35 cellular contexts compared by ENCODE assay signal in the genomic region with DNA sequence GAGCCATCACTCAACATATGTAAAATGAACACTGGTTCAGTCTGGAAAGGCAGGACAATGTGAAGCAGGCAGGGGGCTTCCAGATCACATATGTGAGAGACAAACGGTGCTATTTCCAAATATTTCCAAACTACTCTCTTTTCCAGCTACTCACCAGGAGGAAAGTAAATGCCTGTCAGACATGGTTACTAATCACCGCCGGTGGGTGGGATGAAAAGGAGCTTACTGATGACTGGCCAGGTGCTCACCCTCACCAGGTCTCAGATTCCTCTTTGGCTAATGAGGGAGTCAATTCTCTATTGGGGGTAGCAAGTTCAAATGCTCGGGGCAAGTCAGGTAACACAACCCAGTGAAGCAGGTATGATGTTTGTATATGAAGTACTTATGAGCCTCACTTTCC. TPM values are rescaled to one million over a fixed set of nuclear protein-coding genes. Genes with fewer than 3 reads are reported as not detected.
"Had no signal": no experiment of that assay in that cellular context is flagged by ENCODE, and none has a peak within 500 bp of the region (broad histone marks: within the 10 kb centered on the region; RNA-seq: fewer than 3 reads in every experiment).

No MANE protein-coding gene starts in this region.

- H3K4me3 ChIP-seq: heart right ventricle, lower lobe of right lung, pancreas, right atrium auricular region, smooth muscle cell, suprapubic skin, transverse colon had no signal

- H3K27me3 ChIP-seq: foreskin keratinocyte, pancreas, right atrium auricular region, suprapubic skin, transverse colon had no signal

- H3K27ac Mint-ChIP-seq: immature natural killer cell; natural killer cell; stimulated activated naive CD8-positive, alpha-beta T cell treated with anti-CD3 and anti-CD28 coated beads, Interleukin-15, amount 100 ng/mL, for 72 hours had no signal

- DNase-seq: cerebellar nuclear complex; cortex of kidney; effector CD4-positive, alpha-beta T cell; foreskin keratinocyte; glutamatergic neuron; heart right ventricle; hippocampal formation; immature natural killer cell; islet precursor cell; kidney glomerular epithelial cell; left colon; left ventricle myocardium superior; lower lobe of right lung; natural killer cell; pancreas; stimulated activated CD4-positive, alpha-beta T cell treated with anti-CD3 and anti-CD28 coated beads, Interleukin-12 subunit alpha, Interleukin-12 subunit beta, amount 100 ng/mL, for 4 hours; stimulated activated CD4-positive, alpha-beta T cell treated with anti-CD3 and anti-CD28 coated beads, Interleukin-1b, Interleukin-23, amount 100 ng/mL, for 48 hours; stimulated activated CD4-positive, alpha-beta T cell treated with anti-CD3 and anti-CD28 coated beads, Interleukin-4, amount 100 ng/mL, for 1 hour; stimulated activated CD8-positive, alpha-beta memory T cell treated with anti-CD3 and anti-CD28 coated beads, Interleukin-4, amount 100 ng/mL, for 48 hours; stimulated activated naive CD4-positive, alpha-beta T cell; stimulated activated naive CD8-positive, alpha-beta T cell treated with anti-CD3 and anti-CD28 coated beads, Interleukin-15, amount 100 ng/mL, for 72 hours; transverse colon had no signal

- H3K4me2 ChIP-seq: smooth muscle cell had no signal

- H3K27me3 Mint-ChIP-seq: stimulated activated naive CD8-positive, alpha-beta T cell treated with anti-CD3 and anti-CD28 coated beads, Interleukin-15, amount 100 ng/mL, for 72 hours had no signal

- H3K4me1 Mint-ChIP-seq: immature natural killer cell; stimulated activated naive CD8-positive, alpha-beta T cell treated with anti-CD3 and anti-CD28 coated beads, Interleukin-15, amount 100 ng/mL, for 72 hours had no signal

- H3K4me1 ChIP-seq: foreskin keratinocyte, heart right ventricle, lower lobe of right lung, pancreas, right atrium auricular region, transverse colon had no signal

- FAIRE-seq: pancreas had no signal

- H3K4me3 Mint-ChIP-seq: immature natural killer cell; natural killer cell; stimulated activated naive CD8-positive, alpha-beta T cell treated with anti-CD3 and anti-CD28 coated beads, Interleukin-15, amount 100 ng/mL, for 72 hours had no signal

- H3K36me3 ChIP-seq: heart right ventricle, lower lobe of right lung, pancreas, right atrium auricular region, suprapubic skin, transverse colon had no signal

- ATAC-seq: esophagus mucosa; foreskin keratinocyte; heart right ventricle; left colon; left ventricle myocardium superior; lower lobe of right lung; natural killer cell; pancreas; sciatic nerve; stimulated activated naive CD8-positive, alpha-beta T cell treated with anti-CD3 and anti-CD28 coated beads, Interleukin-15, amount 100 ng/mL, for 72 hours had no signal

- H3K9me3 ChIP-seq: lower lobe of right lung, pancreas, suprapubic skin, transverse colon had no signal

- H3K27ac ChIP-seq: epithelial cell of prostate, foreskin keratinocyte, heart right ventricle, lower lobe of right lung, pancreas, right atrium auricular region, suprapubic skin, transverse colon had no signal

RNA-seq across cellular contexts. Expression of gene MSMB, which starts 9.7 kb away (rescaled TPM):
- total RNA-seq: dermis microvascular lymphatic vessel endothelial cell, fibroblast of lung, foreskin keratinocyte, heart right ventricle, left colon, left ventricle myocardium superior, mononuclear cell, natural killer cell, omental fat pad, pancreas, posterior vena cava, right atrium auricular region, sciatic nerve, smooth muscle cell, transverse colon, urinary bladder had no signal
- polyA plus RNA-seq: fibroblast of lung, foreskin keratinocyte, heart right ventricle, immature natural killer cell, neural cell had no signal
